Comparison of ENCODE assay signal across 12 cellular contexts in genomic region chr4:26937136-26937535, GRCh38.
DNase-seq lines count a peak whose midpoint lies in the region; ATAC-seq and TF ChIP-seq lines count a peak whose summit lies in the region.
"Had no signal": no experiment of that assay in that cellular context is flagged by ENCODE, and none has a peak within 500 bp of the region (broad histone marks: within the 10 kb centered on the region; RNA-seq: fewer than 3 reads in every experiment).

No MANE protein-coding gene starts in this region.

- peak overlapping the region; percentile 47 to 55 for H3K27ac Mint-ChIP-seq in effector memory CD8-positive, alpha-beta T cell

- no peak overlapping the region for H3K4me3 Mint-ChIP-seq in effector memory CD8-positive, alpha-beta T cell

- H3K9me3 Mint-ChIP-seq in effector memory CD8-positive, alpha-beta T cell, result no peaks in the 10 kb centered on the region
- H3K9me3 Mint-ChIP-seq: CD8-positive, alpha-beta memory T cell had no signal

- ATAC-seq in GM21423 (IDR thresholded peaks at IDR 0.05; ENCODE audit: unreplicated experiment), result peak; percentile 86
- peak; percentile 85 for ATAC-seq in HG03432 (IDR thresholded peaks at IDR 0.05; ENCODE audit: unreplicated experiment)
- no peak for ATAC-seq in effector memory CD8-positive, alpha-beta T cell (replicated peaks)
- no peak for ATAC-seq in HG03135 (IDR thresholded peaks at IDR 0.05; ENCODE audit: unreplicated experiment)

- H3K36me3 Mint-ChIP-seq in effector memory CD8-positive, alpha-beta T cell (ENCODE audit: insufficient read depth), result no peaks in the 10 kb centered on the region

- TF ChIP-seq CTCF in GM12874 (IDR thresholded peaks at IDR 0.05; ENCODE audit: insufficient read depth, low read depth, low read length), result 0 out of 2 replicates have a peak, but pooled peaks have one; percentile 17

- no peak for DNase-seq in effector memory CD8-positive, alpha-beta T cell
- DNase-seq in occipital lobe (lab: John Stamatoyannopoulos, UW), result no peak
- DNase-seq in stimulated activated naive CD4-positive, alpha-beta T cell treated with Interleukin-2 at 50 U/mL for 16 hours (lab: John Stamatoyannopoulos, UW), result no peak
- no peak for DNase-seq in activated CD4-positive, alpha-beta T cell treated with anti-CD3 and anti-CD28 coated beads for 1 hour
- DNase-seq: activated CD4-positive, CD25-positive, alpha-beta regulatory T cell treated with anti-CD3 and anti-CD28 coated beads, Interleukin-2, amount 50 U/mL, for 72 hours; CD8-positive, alpha-beta memory T cell; head of caudate nucleus; stimulated activated naive CD4-positive, alpha-beta T cell had no signal

- no peaks in the 10 kb centered on the region for H3K27me3 Mint-ChIP-seq in effector memory CD8-positive, alpha-beta T cell
- H3K27me3 Mint-ChIP-seq: CD8-positive, alpha-beta memory T cell had no signal

- H3K4me1 Mint-ChIP-seq in effector memory CD8-positive, alpha-beta T cell (ENCODE audit: low read depth in 2 of 2), result peaks cover 34 to 63% of the 10 kb centered on the region in 2 donors

Comparison
In these comparisons a context has a peak if more than half of its experiments do, and no peak if none do; other contexts are left out.
1. ATAC-seq: peak in GM21423 (single experiment) and HG03432 (single experiment); none in effector memory CD8-positive, alpha-beta T cell (single experiment) and HG03135 (single experiment).